In the genomic region with DNA sequence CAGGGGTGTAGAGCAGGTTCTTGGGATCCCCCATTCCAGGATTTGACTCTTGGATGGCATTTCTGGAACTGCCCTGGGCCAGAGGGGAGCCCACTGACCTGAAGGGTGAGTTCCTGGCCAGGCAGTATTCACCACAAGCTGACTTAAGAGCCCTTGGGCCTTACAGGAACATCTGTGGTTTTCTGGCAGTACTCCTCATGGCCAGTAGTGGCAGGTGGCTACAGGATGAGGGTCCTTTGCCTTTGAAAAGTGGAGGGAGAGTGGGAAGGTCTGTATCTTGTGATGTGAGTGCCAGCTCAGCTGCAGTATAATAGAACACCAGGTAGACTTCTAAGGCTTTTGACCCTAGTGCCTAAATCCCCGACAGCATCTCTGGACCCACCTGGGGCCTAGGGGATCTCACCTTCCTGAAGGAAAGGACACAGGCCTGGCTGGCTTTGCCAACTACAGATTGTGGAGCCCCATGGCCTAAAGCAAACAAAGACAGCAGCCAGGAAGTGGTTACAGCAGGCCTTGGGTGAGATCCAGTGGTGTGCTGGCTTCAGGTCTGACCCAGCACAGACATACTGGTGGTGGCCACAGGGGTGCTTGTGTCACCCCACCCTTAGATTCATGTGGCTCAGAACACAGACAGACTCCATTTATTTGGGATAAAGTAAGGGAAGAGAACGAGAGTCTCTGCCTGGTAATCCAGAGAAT, we compare ENCODE assay signal across 26 cellular contexts. TPM values are rescaled to one million over a fixed set of nuclear protein-coding genes. Genes with fewer than 3 reads are reported as not detected.
DNase-seq lines count a peak whose midpoint lies in the region; ATAC-seq, FAIRE-seq and TF ChIP-seq lines count a peak whose summit lies in the region.
"Had no signal": no experiment of that assay in that cellular context is flagged by ENCODE, and none has a peak within 500 bp of the region (broad histone marks: within the 10 kb centered on the region; RNA-seq: fewer than 3 reads in every experiment).

No MANE protein-coding gene starts in this region.

- no peak overlapping the region for H3K23ac ChIP-seq in H9 (ENCODE audit: insufficient read length, low read depth, low read length)

- no peak for FAIRE-seq in kidney (lab: Jason Lieb, UNC)
- FAIRE-seq: GM19239 had no signal

- no peak overlapping the region for H2BK5ac ChIP-seq in H9 (ENCODE audit: insufficient read length, low read length)

- intact Hi-C loops in kidney (cut with DNase I) (no loop called here), dorsolateral prefrontal cortex (cut with DNase I) (loop anchor here in 1 of 2 donors (10.0 kb wide), 1 partner anchor 415 kb away; no protein-coding TSS in a partner anchor)

- no CpG with 5 or more reads among the region's 2 CpGs for WGBS in H9 (ENCODE audit: extremely low coverage, insufficient read length, low lambda C conversion rate)

- no peak overlapping the region for H3K27ac Mint-ChIP-seq in H9
- H3K27ac Mint-ChIP-seq: CD4-positive, alpha-beta memory T cell; IgD-negative memory B cell; T-helper 17 cell had no signal

- TF ChIP-seq CTCF in GM12873 (IDR thresholded peaks at IDR 0.05; ENCODE audit: insufficient read depth, low read depth, low read length, missing control alignments): peak; percentile 6
- peak; percentile 29; the same call in 2 of the 3 replicates for TF ChIP-seq CTCF in H9 (conservative IDR thresholded peaks at IDR 0.05)
- no peak for TF ChIP-seq CTCF in kidney (IDR thresholded peaks at IDR 0.05; ENCODE audit: borderline replicate concordance, extremely low read depth, insufficient read depth)
- no peak for TF ChIP-seq CTCF in dorsolateral prefrontal cortex (IDR thresholded peaks at IDR 0.05 in 54 of 56, conservative IDR thresholded peaks at IDR 0.05 in 2 of 56; ENCODE audit: low read depth in 1 of 56, partially characterized antibody in 56 of 56)

- no peaks in the 10 kb centered on the region for H3K23me2 ChIP-seq in H9 (ENCODE audit: insufficient read length, low read depth, low read length, poor library complexity, severe bottlenecking)

- H2AFZ ChIP-seq in H9 (ENCODE audit: low read length): no peak overlapping the region

- H3K27me3 ChIP-seq in H9 (ENCODE audit: insufficient read depth, low read length): no peaks in the 10 kb centered on the region
- H3K27me3 ChIP-seq in dorsolateral prefrontal cortex: peaks cover 0 to 17% (median 0%) of the 10 kb centered on the region in 45 donors
- H3K27me3 ChIP-seq: BLaER1 had no signal

- H3K56ac ChIP-seq in H9 (ENCODE audit: insufficient read length, low read depth, low read length): no peak overlapping the region

- H4K20me1 ChIP-seq in H9 (ENCODE audit: control insufficient read depth, insufficient read depth, insufficient read length): no peaks in the 10 kb centered on the region
- H4K20me1 ChIP-seq: BLaER1 had no signal

- no peak overlapping the region for H3K4ac ChIP-seq in H9 (ENCODE audit: low read depth, low read length)

- H3K9ac ChIP-seq in H9 (ENCODE audit: extremely low read depth, insufficient read length, low read length) (no peak overlapping the region), kidney (ENCODE audit: low read length in 2 of 2) (no peak overlapping the region)
- H3K9ac ChIP-seq: BLaER1 had no signal

- H4K5ac ChIP-seq in H9 (ENCODE audit: insufficient read length, low read depth, low read length): no peak overlapping the region

- H2BK15ac ChIP-seq in H9 (ENCODE audit: low read depth, low read length): no peak overlapping the region

- H2BK120ac ChIP-seq in H9 (ENCODE audit: low read depth, low read length, poor library complexity, severe bottlenecking): no peak overlapping the region

- no peak overlapping the region for H3K4me3 Mint-ChIP-seq in H9
- H3K4me3 Mint-ChIP-seq: IgD-negative memory B cell, T-helper 17 cell had no signal

- peaks cover 2 to 12% of the 10 kb centered on the region in 2 experiments; a peak in 3 of 5 replicates for H3K9me3 Mint-ChIP-seq in H9

- no peak overlapping the region for H3T11ph ChIP-seq in H9 (ENCODE audit: low read length)

- H3K27ac ChIP-seq in H9 (ENCODE audit: insufficient read length, low read depth, low read length) (no peak overlapping the region), kidney (ENCODE audit: low read depth in 2 of 2, low read length in 2 of 2) (no peak overlapping the region), dorsolateral prefrontal cortex (no peak overlapping the region)
- H3K27ac ChIP-seq: BLaER1, RWPE1, SK-N-MC had no signal

- H3K4me1 Mint-ChIP-seq in H9: no peaks in the 10 kb centered on the region
- H3K4me1 Mint-ChIP-seq: CD4-positive, alpha-beta memory T cell; IgD-negative memory B cell; T-helper 17 cell had no signal

- no peaks in the 10 kb centered on the region for H3K79me2 ChIP-seq in H9 (ENCODE audit: insufficient read depth, low read length)

- H3K18ac ChIP-seq in H9 (ENCODE audit: insufficient read length, low read depth, low read length): no peak overlapping the region

- H3K27me3 Mint-ChIP-seq in H9 (ENCODE audit: low read depth): no peaks in the 10 kb centered on the region; the same call in 1 of the 2 replicates

- H3K9me3 ChIP-seq in H9 (ENCODE audit: control insufficient read depth, low read depth, low read length) (no peaks in the 10 kb centered on the region), kidney (ENCODE audit: control insufficient read depth in 1 of 2, low read length in 2 of 2) (no peaks in the 10 kb centered on the region)
- H3K9me3 ChIP-seq: Caco-2 had no signal

- DNase-seq in H9: peak; percentile 43
- DNase-seq in NCI-H2029 (lab: John Stamatoyannopoulos, UW): peak; percentile 79
- DNase-seq in left lobe of liver (ENCODE audit: low spot score): no peak
- no peak for DNase-seq in NCI-H526 treated with DMSO at 0.1 percent for 48 hours (lab: John Stamatoyannopoulos, UW)
- DNase-seq in kidney: no peak
- DNase-seq in activated T-cell treated with anti-CD3 and anti-CD28 coated beads, Interleukin-2, amount 50 U/mL, for 48 hours: no peak
- DNase-seq in dorsolateral prefrontal cortex: no peak
- DNase-seq: Caco-2; CD4-positive, alpha-beta memory T cell; GDM1; H7; Karpas-422; MM.1S; NCI-H1092; NCI-H1436; NCI-H187 treated with DMSO at 0.1 percent for 48 hours; NK-92 treated with Interleukin-12 subunit alpha and Interleukin-12 subunit beta, amount 100 ng/mL, for 24 hours; SHP77 treated with DMSO at 0.1 percent for 48 hours; SW 1271; T-helper 17 cell had no signal

- peak; percentile 19 for ATAC-seq in left lobe of liver
- ATAC-seq: T-helper 17 cell had no signal

- no peak overlapping the region for H2BK12ac ChIP-seq in H9 (ENCODE audit: insufficient read length, low read depth, low read length)

- H4K8ac ChIP-seq in H9 (replicated peaks; ENCODE audit: insufficient read length, low read depth, low read length): no peak overlapping the region

- no peak overlapping the region for H3K14ac ChIP-seq in H9 (ENCODE audit: insufficient read depth, low read length)

- peaks cover 0 to 8% (median 0%) of the 10 kb centered on the region in 3 experiments; a peak in 4 of 7 replicates for H3K36me3 Mint-ChIP-seq in H9 (ENCODE audit: insufficient read depth in 1 of 3, low read depth in 3 of 3)
- H3K36me3 Mint-ChIP-seq: CD4-positive, alpha-beta memory T cell; IgD-negative memory B cell had no signal

- no peak overlapping the region for H2BK20ac ChIP-seq in H9 (ENCODE audit: low read depth, low read length, poor library complexity, severe bottlenecking)

- H3K4me1 ChIP-seq in H9 (ENCODE audit: insufficient read depth, low read length): no peaks in the 10 kb centered on the region
- no peaks in the 10 kb centered on the region for H3K4me1 ChIP-seq in kidney (ENCODE audit: control insufficient read depth in 1 of 2, insufficient read depth in 1 of 2, low read depth in 1 of 2, low read length in 2 of 2)
- H3K4me1 ChIP-seq: BLaER1, Caco-2 had no signal

- H3K4me2 ChIP-seq in H9 (ENCODE audit: insufficient read depth, insufficient read length, low read length): no peak overlapping the region
- H3K4me2 ChIP-seq: BLaER1 had no signal

- H2AK5ac ChIP-seq in H9 (ENCODE audit: insufficient read length, low read length): no peak overlapping the region

- no peaks in the 10 kb centered on the region for H3K36me3 ChIP-seq in kidney (ENCODE audit: control insufficient read depth in 1 of 2, insufficient read depth in 2 of 2, low read length in 2 of 2)
- H3K36me3 ChIP-seq: BLaER1 had no signal

- H4K91ac ChIP-seq in H9 (ENCODE audit: insufficient read length, low read depth, low read length): no peak overlapping the region

- H3K79me1 ChIP-seq in H9 (ENCODE audit: insufficient read depth, low read depth, low read length, poor library complexity, severe bottlenecking): no peaks in the 10 kb centered on the region

- no peak overlapping the region for H3K4me3 ChIP-seq in kidney (ENCODE audit: low read length in 2 of 2)
- H3K4me3 ChIP-seq in dorsolateral prefrontal cortex: no peak overlapping the region
- H3K4me3 ChIP-seq: BLaER1, SK-N-MC had no signal

RNA-seq across cellular contexts. Expression of a gene that starts 9.0 kb away (rescaled TPM):
- total RNA-seq in H9 (2021): not detected in 2 replicates
- not detected for total RNA-seq in left lobe of liver
- total RNA-seq in kidney: not detected
- polyA plus RNA-seq in kidney (ENCODE audit: insufficient read depth, low read depth, low replicate concordance): not detected
- total RNA-seq in dorsolateral prefrontal cortex: not detected
- total RNA-seq: Caco-2; CD4-positive, alpha-beta memory T cell; H7; T-helper 17 cell had no signal
- polyA plus RNA-seq: CD4-positive, alpha-beta memory T cell; IgD-negative memory B cell had no signal

RNA-seq across cellular contexts. Expression of a gene that starts 18.9 kb away (rescaled TPM):
- total RNA-seq in H9 (2021): not detected in 2 replicates
- total RNA-seq in left lobe of liver: not detected
- total RNA-seq in kidney: not detected
- polyA plus RNA-seq in kidney (ENCODE audit: insufficient read depth, low read depth, low replicate concordance): not detected
- total RNA-seq in dorsolateral prefrontal cortex: not detected
- total RNA-seq: Caco-2; CD4-positive, alpha-beta memory T cell; H7; T-helper 17 cell had no signal
- polyA plus RNA-seq: CD4-positive, alpha-beta memory T cell; IgD-negative memory B cell had no signal

RNA-seq across cellular contexts. Expression of a gene that starts 35.8 kb away (rescaled TPM):
- not detected in 2 replicates for total RNA-seq in H9 (2021)
- total RNA-seq in left lobe of liver: not detected
- not detected for total RNA-seq in kidney
- polyA plus RNA-seq in kidney (ENCODE audit: insufficient read depth, low read depth, low replicate concordance): not detected
- not detected for total RNA-seq in dorsolateral prefrontal cortex
- total RNA-seq: Caco-2; CD4-positive, alpha-beta memory T cell; H7; T-helper 17 cell had no signal
- polyA plus RNA-seq: CD4-positive, alpha-beta memory T cell; IgD-negative memory B cell had no signal

RNA-seq across cellular contexts. Expression of a gene that starts 41.7 kb away (rescaled TPM):
- total RNA-seq in H9 (2021) (not detected in 2 replicates), left lobe of liver (not detected), kidney (not detected), dorsolateral prefrontal cortex (under 1 TPM in 1 of 120 experiments, not detected in 119; 0.60 TPM)
- not detected for polyA plus RNA-seq in kidney (ENCODE audit: insufficient read depth, low read depth, low replicate concordance)
- total RNA-seq: Caco-2; CD4-positive, alpha-beta memory T cell; H7; T-helper 17 cell had no signal
- polyA plus RNA-seq: CD4-positive, alpha-beta memory T cell; IgD-negative memory B cell had no signal

Comparison
In these comparisons a context has a peak if more than half of its experiments do, and no peak if none do; other contexts are left out.
1. CTCF ChIP-seq: peak in GM12873 (single experiment) and H9 (single experiment); none in kidney (single experiment) and dorsolateral prefrontal cortex (0 of 56).
2. DNase-seq: peak in H9 (single experiment) and NCI-H2029 (single experiment); none in left lobe of liver (single experiment), NCI-H526 treated with DMSO at 0.1 percent for 48 hours (single experiment), kidney (single experiment), activated T-cell treated with anti-CD3 and anti-CD28 coated beads, Interleukin-2, amount 50 U/mL, for 48 hours (0 of 2) and dorsolateral prefrontal cortex (0 of 10).